ENCODE assay signal across 13 cellular contexts in genomic region chr2:10289891-10290290, GRCh38. TPM values are rescaled to one million over a fixed set of nuclear protein-coding genes. Genes with fewer than 3 reads are reported as not detected.
DNase-seq lines count a peak whose midpoint lies in the region; ATAC-seq, FAIRE-seq and TF ChIP-seq lines count a peak whose summit lies in the region.
"Had no signal": no experiment of that assay in that cellular context is flagged by ENCODE, and none has a peak within 500 bp of the region (broad histone marks: within the 10 kb centered on the region; RNA-seq: fewer than 3 reads in every experiment).

No MANE protein-coding gene starts in this region.

- H3K4me3 ChIP-seq in ACC112 (ENCODE audit: low read depth, low read length), result peak overlapping the region; percentile 22; the same call in 1 of the 2 replicates
- no peak overlapping the region for H3K4me3 ChIP-seq in foreskin fibroblast (ENCODE audit: low read depth in 1 of 2, low read length in 2 of 2)
- H3K4me3 ChIP-seq in endodermal cell (ENCODE audit: low read length), result no peak overlapping the region

- H3K4me3 Mint-ChIP-seq in activated T-helper 17 cell treated with anti-CD3 and anti-CD28 coated beads, Interleukin-2, amount 50 U/mL, for 72 hours, result no peak overlapping the region
- H3K4me3 Mint-ChIP-seq in type B pancreatic cell, result no peak overlapping the region
- H3K4me3 Mint-ChIP-seq in endodermal cell, result no peak overlapping the region
- H3K4me3 Mint-ChIP-seq: activated T-cell treated with anti-CD3 and anti-CD28 coated beads, Interleukin-2, amount 50 U/mL, for 24 hours had no signal

- peak; percentile 68 for DNase-seq in HTR-8/SVneo (ENCODE audit: insufficient read length, low spot score)
- peak; percentile 37 to 55 for DNase-seq in foreskin fibroblast
- DNase-seq in NCI-H2196 (lab: John Stamatoyannopoulos, UW; ENCODE audit: unreplicated experiment), result no peak
- no peak for DNase-seq in type B pancreatic cell (ENCODE audit: extremely low spot score, unreplicated experiment)
- DNase-seq in endodermal cell, result no peak
- DNase-seq: activated CD4-positive, CD25-positive, alpha-beta regulatory T cell treated with anti-CD3 and anti-CD28 coated beads, Interleukin-2, amount 50 U/mL, for 72 hours; activated T-cell treated with anti-CD3 and anti-CD28 coated beads, Interleukin-2, amount 50 U/mL, for 24 hours; DMS53 had no signal

- H3K27ac Mint-ChIP-seq in activated T-helper 17 cell treated with anti-CD3 and anti-CD28 coated beads, Interleukin-2, amount 50 U/mL, for 72 hours, result peak overlapping the region; percentile 25
- H3K27ac Mint-ChIP-seq in type B pancreatic cell (no peak overlapping the region), endodermal cell (no peak overlapping the region)
- H3K27ac Mint-ChIP-seq: activated T-cell treated with anti-CD3 and anti-CD28 coated beads, Interleukin-2, amount 50 U/mL, for 24 hours had no signal

- WGBS in endodermal cell (ENCODE audit: insufficient coverage in 1 of 2, insufficient read length in 1 of 2), 2 experiments, result 88 to 93% methylated on average over 9 to 11 of the region's 11 CpGs

- no peaks in the 10 kb centered on the region for H3K4me1 Mint-ChIP-seq in activated T-helper 17 cell treated with anti-CD3 and anti-CD28 coated beads, Interleukin-2, amount 50 U/mL, for 72 hours
- H3K4me1 Mint-ChIP-seq in type B pancreatic cell (ENCODE audit: unreplicated experiment) (peaks cover 11% of the 10 kb centered on the region), endodermal cell (peaks cover 2% of the 10 kb centered on the region)

- H3K9ac ChIP-seq in endodermal cell (ENCODE audit: extremely low read depth, low read length, poor library complexity, severe bottlenecking), result no peak overlapping the region
- H3K9ac ChIP-seq: parathyroid adenoma had no signal

- FAIRE-seq in HTR-8/SVneo (lab: Jason Lieb, UNC), result peak; percentile 69
- FAIRE-seq: endometrium had no signal

- H3K27me3 ChIP-seq in ACC112 (ENCODE audit: insufficient read depth, low read length) (no peaks in the 10 kb centered on the region), endodermal cell (ENCODE audit: control insufficient read depth, insufficient read depth, low read length, poor library complexity, severe bottlenecking) (no peaks in the 10 kb centered on the region)

- H3K27me3 Mint-ChIP-seq in activated T-helper 17 cell treated with anti-CD3 and anti-CD28 coated beads, Interleukin-2, amount 50 U/mL, for 72 hours, result no peaks in the 10 kb centered on the region
- H3K27me3 Mint-ChIP-seq in type B pancreatic cell (no peaks in the 10 kb centered on the region), endodermal cell (ENCODE audit: insufficient read depth) (no peaks in the 10 kb centered on the region)
- H3K27me3 Mint-ChIP-seq: activated T-cell treated with anti-CD3 and anti-CD28 coated beads, Interleukin-2, amount 50 U/mL, for 24 hours had no signal

- H3K36me3 ChIP-seq in ACC112 (ENCODE audit: insufficient read depth, low read length) (0 out of 2 replicates have a peak, but pooled peaks cover 12% of the 10 kb centered on the region), endodermal cell (ENCODE audit: control insufficient read depth, insufficient read depth, low read length) (no peaks in the 10 kb centered on the region)

- H3K36me3 Mint-ChIP-seq in activated T-helper 17 cell treated with anti-CD3 and anti-CD28 coated beads, Interleukin-2, amount 50 U/mL, for 72 hours (ENCODE audit: low read depth), result no peaks in the 10 kb centered on the region
- H3K36me3 Mint-ChIP-seq in type B pancreatic cell (no peaks in the 10 kb centered on the region), endodermal cell (ENCODE audit: low read depth) (peaks cover 3% of the 10 kb centered on the region)

- TF ChIP-seq CTCF in foreskin fibroblast (IDR thresholded peaks at IDR 0.05; ENCODE audit: low read depth, low read length), result no peak
- no peak for TF ChIP-seq CTCF in type B pancreatic cell (conservative IDR thresholded peaks at IDR 0.05)
- no peak for TF ChIP-seq CTCF in endodermal cell (conservative IDR thresholded peaks at IDR 0.05)

- ATAC-seq in activated T-helper 17 cell treated with anti-CD3 and anti-CD28 coated beads, Interleukin-2, amount 50 U/mL, for 72 hours (replicated peaks), result peak; percentile 55
- ATAC-seq in GM18907 (IDR thresholded peaks at IDR 0.05; ENCODE audit: unreplicated experiment), result no peak

- H3K9me3 Mint-ChIP-seq in activated T-helper 17 cell treated with anti-CD3 and anti-CD28 coated beads, Interleukin-2, amount 50 U/mL, for 72 hours, result no peaks in the 10 kb centered on the region
- H3K9me3 Mint-ChIP-seq in type B pancreatic cell (peaks cover 8% of the 10 kb centered on the region), endodermal cell (peaks cover 13% of the 10 kb centered on the region)

- H3K79me2 ChIP-seq in ACC112 (ENCODE audit: control insufficient read depth, insufficient read depth, low read length, unreplicated experiment), result no peaks in the 10 kb centered on the region
- H3K79me2 ChIP-seq: parathyroid adenoma had no signal

- peaks cover 52% of the 10 kb centered on the region for H3K4me1 ChIP-seq in ACC112 (ENCODE audit: control insufficient read depth, insufficient read depth, low read length, unreplicated experiment)
- no peaks in the 10 kb centered on the region for H3K4me1 ChIP-seq in endodermal cell (ENCODE audit: control insufficient read depth, insufficient read depth, low read length)
- H3K4me1 ChIP-seq: parathyroid adenoma had no signal

- peak overlapping the region; percentile 67 for H3K27ac ChIP-seq in ACC112 (ENCODE audit: low read depth, low read length)
- H3K27ac ChIP-seq in endodermal cell (ENCODE audit: low read depth, low read length), result no peak overlapping the region
- H3K27ac ChIP-seq: parathyroid adenoma had no signal

- H3K9me3 ChIP-seq in endodermal cell (ENCODE audit: control insufficient read depth, low read length), result peaks cover 15% of the 10 kb centered on the region

- H2AFZ ChIP-seq in ACC112 (ENCODE audit: low read length, unreplicated experiment), result no peak overlapping the region
- H2AFZ ChIP-seq: parathyroid adenoma had no signal

RNA-seq across cellular contexts. Expression of gene HPCAL1, which starts 12.8 kb away (rescaled TPM):
- 100 to 1,000 TPM in 1 of 2 donors, 10 to 100 TPM in 1; 57.9 to 139 TPM for total RNA-seq in activated T-helper 17 cell treated with anti-CD3 and anti-CD28 coated beads, Interleukin-2, amount 50 U/mL, for 72 hours
- total RNA-seq in type B pancreatic cell (ENCODE audit: low replicate concordance) (13.4 and 17.8 TPM in 2 replicates), endodermal cell (1 to 10 TPM; 6.8 to 8.1 TPM)
- 17.6 TPM for polyA plus RNA-seq in endodermal cell (2013, experiment 1 of 2)
- 14.0 TPM for polyA plus RNA-seq in endodermal cell (2013, experiment 2 of 2)

Comparison
In these comparisons a context has a peak if more than half of its experiments do, and no peak if none do; other contexts are left out.
1. DNase-seq: peak in HTR-8/SVneo (single experiment) and foreskin fibroblast (2 of 2); none in NCI-H2196 (single experiment), type B pancreatic cell (single experiment) and endodermal cell (single experiment).